In the genomic region with DNA sequence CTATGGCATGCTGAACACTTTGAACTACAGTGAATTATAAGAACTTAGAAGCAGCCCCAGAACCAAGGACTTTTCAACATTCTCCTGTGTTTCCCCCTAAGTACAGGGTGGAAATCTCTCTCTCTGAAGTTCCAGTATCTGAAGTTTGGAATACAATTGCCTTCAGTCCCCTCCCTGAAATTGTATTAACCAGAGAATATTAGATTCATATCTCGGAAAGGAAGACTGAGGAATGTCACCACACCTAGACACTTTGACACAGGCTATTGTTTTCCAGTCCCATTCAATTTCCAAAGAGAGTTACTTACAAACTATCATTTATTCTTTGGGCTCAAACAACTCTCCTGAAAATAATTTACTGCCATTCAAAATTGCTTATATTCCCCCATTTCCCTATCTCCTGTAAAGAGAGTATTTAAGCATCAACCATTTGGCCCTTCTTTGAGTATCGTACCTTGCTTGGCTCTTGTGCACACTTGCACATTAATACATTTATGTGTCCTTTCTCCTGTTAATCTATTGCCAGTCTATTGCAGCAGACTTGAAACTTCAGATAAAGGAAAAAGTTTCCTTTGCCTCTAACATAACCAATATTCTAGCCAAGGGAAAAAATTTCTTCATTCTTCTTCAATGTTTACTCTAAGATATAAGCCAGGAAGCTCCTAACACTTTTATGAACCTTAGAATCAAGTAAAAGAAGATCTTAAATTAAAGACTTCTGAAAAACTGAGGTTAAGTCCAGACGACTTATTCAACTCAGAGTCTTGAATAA, we compare ENCODE assay signal across 29 cellular contexts.
DNase-seq lines count a peak whose midpoint lies in the region; ATAC-seq and TF ChIP-seq lines count a peak whose summit lies in the region.
"Had no signal": no experiment of that assay in that cellular context is flagged by ENCODE, and none has a peak within 500 bp of the region (broad histone marks: within the 10 kb centered on the region; RNA-seq: fewer than 3 reads in every experiment).

No MANE protein-coding gene starts in this region.

- H3K23ac ChIP-seq in IMR-90 (ENCODE audit: low read depth, low read length): peak overlapping the region; percentile 98
- H3K23ac ChIP-seq in mesendoderm (ENCODE audit: low read length): no peak overlapping the region

- intact Hi-C loops in IMR-90 (cut with micrococcal nuclease) (no loop called here), aorta (cut with DNase I) (no loop called here)

- H2BK20ac ChIP-seq in IMR-90 (ENCODE audit: low read depth, low read length): peak overlapping the region; percentile 99

- H4K20me1 ChIP-seq in IMR-90 (ENCODE audit: insufficient read depth, low read length): no peaks in the 10 kb centered on the region
- H4K20me1 ChIP-seq: BLaER1 treated with 17β-estradiol and CSF1 and Interleukin-3, amounts not matched to agents 10 nM and 100 nM had no signal

- H3K79me2 ChIP-seq in mesendoderm (ENCODE audit: control insufficient read depth, insufficient read depth, low read length): no peaks in the 10 kb centered on the region

- H3K4me2 ChIP-seq in IMR-90 (ENCODE audit: low read depth, low read length) (no peak overlapping the region), mesendoderm (ENCODE audit: low read length) (no peak overlapping the region)
- H3K4me2 ChIP-seq: BLaER1 treated with 17β-estradiol and CSF1 and Interleukin-3, amounts not matched to agents 10 nM and 100 nM had no signal

- no peak overlapping the region for H3K4me3 Mint-ChIP-seq in endodermal cell
- H3K4me3 Mint-ChIP-seq: effector memory CD8-positive, alpha-beta T cell; memory B cell had no signal

- peaks cover 11% of the 10 kb centered on the region for H3K9me3 Mint-ChIP-seq in endodermal cell
- H3K9me3 Mint-ChIP-seq: effector memory CD8-positive, alpha-beta T cell; memory B cell had no signal

- TF ChIP-seq POLR2A in IMR-90 (IDR thresholded peaks at IDR 0.05; ENCODE audit: low read depth, low read length): no peak

- no peak overlapping the region for H3K9ac ChIP-seq in IMR-90 (ENCODE audit: low read depth, low read length)
- no peak overlapping the region for H3K9ac ChIP-seq in endodermal cell (ENCODE audit: extremely low read depth, low read length, poor library complexity, severe bottlenecking)
- no peak overlapping the region for H3K9ac ChIP-seq in mesendoderm (ENCODE audit: low read length)
- H3K9ac ChIP-seq: BLaER1 treated with 17β-estradiol and CSF1 and Interleukin-3, amounts not matched to agents 10 nM and 100 nM had no signal

- H3K4me3 ChIP-seq in IMR-90 (ENCODE audit: insufficient read depth, low read depth, low read length): no peak overlapping the region
- no peak overlapping the region for H3K4me3 ChIP-seq in endodermal cell (ENCODE audit: low read length)
- no peak overlapping the region for H3K4me3 ChIP-seq in mesendoderm (ENCODE audit: low read length)
- no peak overlapping the region for H3K4me3 ChIP-seq in aorta (ENCODE audit: low read length in 2 of 2)
- H3K4me3 ChIP-seq: BLaER1 treated with 17β-estradiol and CSF1 and Interleukin-3, amounts not matched to agents 10 nM and 100 nM; esophagus muscularis mucosa; sigmoid colon; tibial nerve had no signal

- H3K36me3 ChIP-seq in IMR-90 (ENCODE audit: control insufficient read depth, insufficient read depth, low read length) (no peaks in the 10 kb centered on the region), endodermal cell (ENCODE audit: control insufficient read depth, insufficient read depth, low read length) (no peaks in the 10 kb centered on the region), mesendoderm (ENCODE audit: control insufficient read depth, insufficient read depth, low read length) (no peaks in the 10 kb centered on the region), aorta (ENCODE audit: control insufficient read depth in 1 of 2, insufficient read depth in 2 of 2, low read length in 1 of 2) (no peaks in the 10 kb centered on the region)
- H3K36me3 ChIP-seq: BLaER1 treated with 17β-estradiol and CSF1 and Interleukin-3, amounts not matched to agents 10 nM and 100 nM; esophagus muscularis mucosa; sigmoid colon; tibial nerve had no signal

- peak overlapping the region; percentile 81 for H2AFZ ChIP-seq in IMR-90 (replicated peaks; ENCODE audit: low read length, poor library complexity)

- no peaks in the 10 kb centered on the region for H3K36me3 Mint-ChIP-seq in endodermal cell (ENCODE audit: low read depth)
- H3K36me3 Mint-ChIP-seq: memory B cell had no signal

- H3K56ac ChIP-seq in IMR-90 (ENCODE audit: extremely low read depth, insufficient read depth, low read length) (0 out of 2 replicates have a peak overlapping the region, but pooled peaks have one; percentile 45), mesendoderm (ENCODE audit: low read length) (no peak overlapping the region)

- no peak for ATAC-seq in IMR-90 (ENCODE audit: low read depth)
- ATAC-seq in HG02610 (IDR thresholded peaks at IDR 0.05; ENCODE audit: unreplicated experiment): no peak
- ATAC-seq in aorta (ENCODE audit: low FRiP score): no peak
- ATAC-seq: effector memory CD8-positive, alpha-beta T cell; left colon had no signal

- peak overlapping the region; percentile 82; the same call in 2 of the 3 replicates for H2BK15ac ChIP-seq in IMR-90 (ENCODE audit: low read depth, low read length)
- H2BK15ac ChIP-seq in mesendoderm (replicated peaks; ENCODE audit: low read depth): no peak overlapping the region

- H3K18ac ChIP-seq in IMR-90 (ENCODE audit: low read depth, low read length) (peak overlapping the region; percentile 82; the same call in 1 of the 2 replicates), mesendoderm (ENCODE audit: low read length) (no peak overlapping the region)

- H2AK9ac ChIP-seq in IMR-90 (replicated peaks; ENCODE audit: low read depth, low read length, poor library complexity): no peak overlapping the region

- peaks cover 9% of the 10 kb centered on the region; the same call in 1 of the 2 replicates for H3K4me1 ChIP-seq in IMR-90 (ENCODE audit: control insufficient read depth, insufficient read depth, low read length)
- H3K4me1 ChIP-seq in endodermal cell (ENCODE audit: control insufficient read depth, insufficient read depth, low read length): no peaks in the 10 kb centered on the region
- H3K4me1 ChIP-seq in mesendoderm (ENCODE audit: control insufficient read depth, low read depth, low read length): no peaks in the 10 kb centered on the region
- H3K4me1 ChIP-seq in aorta (ENCODE audit: control insufficient read depth in 1 of 2, insufficient read depth in 2 of 2, low read length in 2 of 2): no peaks in the 10 kb centered on the region
- H3K4me1 ChIP-seq: BLaER1 treated with 17β-estradiol and CSF1 and Interleukin-3, amounts not matched to agents 10 nM and 100 nM had no signal

- peak; percentile 22 for DNase-seq in EH (ENCODE audit: low read depth)
- no peak for DNase-seq in IMR-90
- DNase-seq in endodermal cell: no peak
- no peak for DNase-seq in mesendoderm
- DNase-seq in nucleus accumbens (lab: John Stamatoyannopoulos, UW): no peak
- no peak for DNase-seq in aorta
- no peak for DNase-seq in NCI-H1694 (lab: John Stamatoyannopoulos, UW)
- DNase-seq: activated CD4-positive, alpha-beta T cell treated with anti-CD3 and anti-CD28 coated beads, Interleukin-2, amount 50 U/mL, for 4 hours; activated CD4-positive, CD25-positive, alpha-beta regulatory T cell; activated T-cell treated with anti-CD3 and anti-CD28 coated beads, Interleukin-2, amount 50 U/mL, for 48 hours; central memory CD4-positive, alpha-beta T cell; cortex of kidney; DMS153; effector memory CD8-positive, alpha-beta T cell; hippocampal formation; left colon; NCI-H1092 treated with DMSO at 0.1 percent for 48 hours; NCI-H187 treated with DMSO at 0.1 percent for 48 hours; NCI-H2171; NCI-H510A treated with DMSO at 0.1 percent for 48 hours; sigmoid colon; stimulated activated CD4-positive, alpha-beta T cell treated with anti-CD3 and anti-CD28 coated beads, Interleukin-4, amount 100 ng/mL, for 4 hours; T-helper 1 cell had no signal

- no peak overlapping the region for H3K27ac Mint-ChIP-seq in endodermal cell
- H3K27ac Mint-ChIP-seq: effector memory CD8-positive, alpha-beta T cell; memory B cell; progenitor cell of endocrine pancreas had no signal

- H2BK5ac ChIP-seq in IMR-90 (ENCODE audit: low read depth, low read length, poor library complexity, severe bottlenecking) (peak overlapping the region; percentile 54), mesendoderm (ENCODE audit: low read length) (no peak overlapping the region)

- TF ChIP-seq RAD21 in IMR-90 (IDR thresholded peaks at IDR 0.05; ENCODE audit: low read length): no peak

- peaks cover 3% of the 10 kb centered on the region for H3K4me1 Mint-ChIP-seq in endodermal cell
- H3K4me1 Mint-ChIP-seq: memory B cell had no signal

- H3K9me1 ChIP-seq in IMR-90 (ENCODE audit: insufficient read depth, low read length): peaks cover 6% of the 10 kb centered on the region

- H3K14ac ChIP-seq in IMR-90 (replicated peaks; ENCODE audit: low read depth, low read length): peak overlapping the region; percentile 96

- H3K79me1 ChIP-seq in IMR-90 (ENCODE audit: low read depth in 1 of 2, low read length in 2 of 2): no peaks in the 10 kb centered on the region
- no peaks in the 10 kb centered on the region for H3K79me1 ChIP-seq in mesendoderm (ENCODE audit: low read length)

- peak overlapping the region; percentile 82; the same call in 1 of the 2 replicates for H2AK5ac ChIP-seq in IMR-90 (ENCODE audit: low read depth, low read length)
- no peak overlapping the region for H2AK5ac ChIP-seq in mesendoderm (ENCODE audit: low read length)

- H3K27me3 ChIP-seq in IMR-90 (ENCODE audit: control insufficient read depth, insufficient read depth, low read length): no peaks in the 10 kb centered on the region
- no peaks in the 10 kb centered on the region for H3K27me3 ChIP-seq in endodermal cell (ENCODE audit: control insufficient read depth, insufficient read depth, low read length, poor library complexity, severe bottlenecking)
- H3K27me3 ChIP-seq in mesendoderm (ENCODE audit: insufficient read depth, low read length, poor library complexity): no peaks in the 10 kb centered on the region
- no peaks in the 10 kb centered on the region for H3K27me3 ChIP-seq in aorta (ENCODE audit: control insufficient read depth in 1 of 2, insufficient read depth in 2 of 2, low read length in 1 of 2)
- H3K27me3 ChIP-seq: BLaER1 treated with 17β-estradiol and CSF1 and Interleukin-3, amounts not matched to agents 10 nM and 100 nM; esophagus muscularis mucosa; sigmoid colon; tibial nerve had no signal

- H4K91ac ChIP-seq in IMR-90 (ENCODE audit: insufficient read depth, low read depth, low read length): peak overlapping the region; percentile 93

- dilution Hi-C loops in IMR-90 (cut with HindIII; ENCODE audit: low sequenced_read_pairs, unreplicated experiment): no loop called here

- H4K8ac ChIP-seq in IMR-90 (ENCODE audit: low read depth in 2 of 2, low read length in 2 of 2) (peak overlapping the region; percentile 5 to 93; a peak in 3 of 4 replicates), mesendoderm (ENCODE audit: low read depth, low read length) (peak overlapping the region; percentile 13)

- in situ Hi-C loops in IMR-90 (cut with MboI; ENCODE audit: low sequenced_read_pairs): no loop called here

- H3K27me3 Mint-ChIP-seq in endodermal cell (ENCODE audit: insufficient read depth): no peaks in the 10 kb centered on the region
- H3K27me3 Mint-ChIP-seq: effector memory CD8-positive, alpha-beta T cell; progenitor cell of endocrine pancreas had no signal

- H2BK120ac ChIP-seq in IMR-90 (ENCODE audit: low read depth, low read length) (peak overlapping the region; percentile 98), mesendoderm (ENCODE audit: low read depth, low read length) (no peak overlapping the region)

- TF ChIP-seq CTCF in IMR-90 (conservative IDR thresholded peaks at IDR 0.05; ENCODE audit: low read depth, low read length) (no peak), endodermal cell (conservative IDR thresholded peaks at IDR 0.05) (no peak)

- CTCF ChIA-PET in IMR-90 (lab: Yijun Ruan, JAX): no interaction called here

- H3K27ac ChIP-seq in IMR-90 (ENCODE audit: insufficient read depth, low read length): no peak overlapping the region
- peak overlapping the region; percentile 40 for H3K27ac ChIP-seq in endodermal cell (ENCODE audit: low read depth, low read length)
- no peak overlapping the region for H3K27ac ChIP-seq in mesendoderm (ENCODE audit: low read depth, low read length)
- H3K27ac ChIP-seq in aorta (ENCODE audit: low read depth in 1 of 2, low read length in 2 of 2): no peak overlapping the region
- H3K27ac ChIP-seq: BLaER1 treated with 17β-estradiol and CSF1 and Interleukin-3, amounts not matched to agents 10 nM and 100 nM; esophagus muscularis mucosa; sigmoid colon; tibial nerve had no signal

- 92% methylated on average over 1 of the region's 3 CpGs; no CpG with 5 or more reads in 1 of the 2 experiments for WGBS in IMR-90 (ENCODE audit: extremely low coverage in 2 of 2, insufficient read length in 1 of 2), 2 experiments
- WGBS in endodermal cell (ENCODE audit: insufficient coverage in 1 of 2, insufficient read length in 1 of 2), 2 experiments: 90 to 100% methylated on average over 3 of the region's 3 CpGs
- no CpG with 5 or more reads among the region's 3 CpGs for WGBS in mesendoderm (ENCODE audit: extremely low coverage, insufficient coverage, low lambda C conversion rate)
- 61 to 66% methylated on average over 3 of the region's 3 CpGs for WGBS in aorta, 2 donors

- BruUV-seq in IMR-90 (replicated peaks; lab: Mats Ljungman, UMichigan): no TSS peak

- H3K4ac ChIP-seq in IMR-90 (ENCODE audit: low read depth, low read length) (peak overlapping the region; percentile 93), mesendoderm (ENCODE audit: low read depth, low read length) (no peak overlapping the region)

- H4K5ac ChIP-seq in IMR-90 (ENCODE audit: low read depth, low read length): peak overlapping the region; percentile 49; the same call in 1 of the 2 replicates
- no peak overlapping the region for H4K5ac ChIP-seq in mesendoderm (ENCODE audit: low read length)

- no peaks in the 10 kb centered on the region for H3K9me3 ChIP-seq in IMR-90 (ENCODE audit: control insufficient read depth, insufficient read depth, low read length)
- H3K9me3 ChIP-seq in endodermal cell (ENCODE audit: control insufficient read depth, low read length): no peaks in the 10 kb centered on the region
- no peaks in the 10 kb centered on the region for H3K9me3 ChIP-seq in aorta (ENCODE audit: control insufficient read depth, low read length)
- H3K9me3 ChIP-seq: BLaER1 treated with 17β-estradiol and CSF1 and Interleukin-3, amounts not matched to agents 10 nM and 100 nM; esophagus muscularis mucosa; sigmoid colon; tibial nerve had no signal

- POLR2A ChIA-PET in IMR-90 (lab: Charles Lee; ENCODE audit: unreplicated experiment): no interaction called here
